In the genomic region with DNA sequence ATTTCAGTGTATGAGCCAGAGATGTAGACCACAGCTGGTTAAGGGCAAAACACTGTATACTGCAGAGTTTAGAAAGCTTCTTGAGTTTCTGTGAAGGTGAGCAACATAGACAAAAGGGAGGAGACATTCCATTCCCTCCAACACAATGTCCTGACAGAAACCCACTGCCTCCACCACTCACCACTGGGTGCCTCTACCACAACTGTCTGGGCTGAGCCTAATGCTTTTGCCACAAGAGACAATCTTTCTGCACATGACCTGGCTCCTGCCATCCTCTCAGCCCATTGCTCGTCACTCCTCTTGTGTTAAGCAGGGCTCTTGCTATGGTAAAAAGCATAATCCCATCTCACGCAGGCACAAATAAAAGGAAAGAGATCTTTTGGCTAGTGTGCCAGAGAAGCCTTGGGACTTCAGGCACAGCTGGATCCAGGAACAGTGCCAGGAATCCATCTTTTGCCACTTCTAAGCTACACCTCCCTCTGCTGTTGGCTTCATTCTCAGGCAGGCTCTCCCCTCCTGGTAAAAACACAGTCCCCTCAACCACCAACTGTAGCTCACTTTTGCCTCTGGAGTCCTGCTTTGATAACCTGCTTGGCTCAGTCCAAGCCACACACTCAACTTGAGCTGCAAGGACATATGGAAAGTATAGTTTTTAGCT, we compare ENCODE assay signal across 17 cellular contexts.
DNase-seq lines count a peak whose midpoint lies in the region.
"Had no signal": no experiment of that assay in that cellular context is flagged by ENCODE, and none has a peak within 500 bp of the region (broad histone marks: within the 10 kb centered on the region; RNA-seq: fewer than 3 reads in every experiment).

No MANE protein-coding gene starts in this region.

- no peak overlapping the region for H3K27ac ChIP-seq in trophoblast cell (ENCODE audit: low read depth, low read length)
- H3K27ac ChIP-seq: vagina had no signal

- H3K14ac ChIP-seq in trophoblast cell (ENCODE audit: low read length) = no peak overlapping the region

- H2AFZ ChIP-seq in trophoblast cell (ENCODE audit: insufficient read depth, low read length, poor library complexity) = no peak overlapping the region

- no peak overlapping the region for H3K4me2 ChIP-seq in trophoblast cell (ENCODE audit: low read length)

- H3K9me3 Mint-ChIP-seq in immature natural killer cell = peaks cover 0 to 4% (median 0%) of the 10 kb centered on the region in 6 donors
- H3K9me3 Mint-ChIP-seq: activated T-helper 2 cell treated with anti-CD3 and anti-CD28 coated beads, Interferon-gamma antibody, Interleukin-2, Interleukin-4, amounts not matched to agents 10 μg/mL and 5 μg/mL and 100 μg/mL, durations not matched to agents 14 hours and 24 hours and 36 hours; dendritic cell treated with granulocyte-macrophage colony-stimulating factor and Interleukin-4, amounts not matched to agents 40 ng/mL and 50 ng/mL, for 4 days; stimulated activated naive B cell treated with anti-CD40 and anti-IgM and Interleukin-4, amounts not matched to agents 10 μg/mL and 1 μg/mL and 100 μg/mL, for 72 hours had no signal

- no peak overlapping the region for H3K18ac ChIP-seq in trophoblast cell (ENCODE audit: low read length)

- DNase-seq in NCI-H2171 treated with DMSO at 0.1 percent for 48 hours (lab: John Stamatoyannopoulos, UW) (peak; percentile 24), NCI-H2171 (lab: John Stamatoyannopoulos, UW) (no peak), NCI-H1092 treated with DMSO at 0.1 percent for 48 hours (lab: John Stamatoyannopoulos, UW) (peak; percentile 83), ecto neural progenitor cell (ENCODE audit: low spot score) (peak; percentile 28), trophoblast cell (no peak), AG20443 (ENCODE audit: low spot score) (no peak), immature natural killer cell (no peak), AG08396 (ENCODE audit: low spot score) (no peak)
- DNase-seq: activated CD8-positive, alpha-beta T cell treated with anti-CD3 and anti-CD28 coated beads, Interleukin-2, amount 10 ng/mL, durations not matched to agents 7 days and 5 days; amniotic stem cell; NCI-H1105 treated with DMSO at 0.1 percent for 48 hours; SIG-M5; stimulated activated naive B cell treated with anti-CD40 and anti-IgM and Interleukin-4, amounts not matched to agents 10 μg/mL and 1 μg/mL and 100 μg/mL, for 72 hours; T-helper 9 cell had no signal

- H2BK120ac ChIP-seq in trophoblast cell (ENCODE audit: insufficient read depth, low read length, poor library complexity) = no peak overlapping the region

- H3K4me3 ChIP-seq in trophoblast cell (ENCODE audit: low read depth, low read length) = no peak overlapping the region
- H3K4me3 ChIP-seq: vagina had no signal

- H3K4ac ChIP-seq in trophoblast cell (ENCODE audit: low read depth, low read length) = no peak overlapping the region

- H3K4me3 Mint-ChIP-seq in immature natural killer cell = no peak overlapping the region
- H3K4me3 Mint-ChIP-seq: activated CD8-positive, alpha-beta T cell treated with anti-CD3 and anti-CD28 coated beads, Interleukin-2, amount 10 ng/mL, durations not matched to agents 7 days and 5 days; dendritic cell treated with granulocyte-macrophage colony-stimulating factor and Interleukin-4, amounts not matched to agents 40 ng/mL and 50 ng/mL, for 4 days; stimulated activated naive B cell treated with anti-CD40 and anti-IgM and Interleukin-4, amounts not matched to agents 10 μg/mL and 1 μg/mL and 100 μg/mL, for 72 hours had no signal

- peaks cover 2% of the 10 kb centered on the region for H3K9me3 ChIP-seq in trophoblast cell (ENCODE audit: insufficient read depth, low read depth, low read length)
- H3K9me3 ChIP-seq: vagina had no signal

- H4K12ac ChIP-seq in trophoblast cell (ENCODE audit: low read depth, low read length) = no peak overlapping the region

- H3K27ac Mint-ChIP-seq in immature natural killer cell = peak overlapping the region in 1 of 6 donors; percentile 10
- H3K27ac Mint-ChIP-seq: activated CD8-positive, alpha-beta T cell treated with anti-CD3 and anti-CD28 coated beads, Interleukin-2, amount 10 ng/mL, durations not matched to agents 7 days and 5 days; activated T-helper 2 cell treated with anti-CD3 and anti-CD28 coated beads, Interferon-gamma antibody, Interleukin-2, Interleukin-4, amounts not matched to agents 10 μg/mL and 5 μg/mL and 100 μg/mL, durations not matched to agents 14 hours and 24 hours and 36 hours; dendritic cell treated with granulocyte-macrophage colony-stimulating factor and Interleukin-4, amounts not matched to agents 40 ng/mL and 50 ng/mL, for 4 days; stimulated activated naive B cell treated with anti-CD40 and anti-IgM and Interleukin-4, amounts not matched to agents 10 μg/mL and 1 μg/mL and 100 μg/mL, for 72 hours had no signal

- no peak overlapping the region for H3K23ac ChIP-seq in trophoblast cell (ENCODE audit: low read length)

- no peaks in the 10 kb centered on the region for H3K36me3 Mint-ChIP-seq in immature natural killer cell
- H3K36me3 Mint-ChIP-seq: stimulated activated naive B cell treated with anti-CD40 and anti-IgM and Interleukin-4, amounts not matched to agents 10 μg/mL and 1 μg/mL and 100 μg/mL, for 72 hours had no signal

- H3K27me3 ChIP-seq in trophoblast cell (ENCODE audit: insufficient read depth, low read length) = no peaks in the 10 kb centered on the region
- H3K27me3 ChIP-seq: vagina had no signal

- H3K27me3 Mint-ChIP-seq in immature natural killer cell (ENCODE audit: low read depth in 3 of 3) = peaks cover 4 to 8% (median 7%) of the 10 kb centered on the region in 3 donors

- no peak overlapping the region for H2BK5ac ChIP-seq in trophoblast cell (ENCODE audit: low read depth, low read length, poor library complexity)

- peaks cover 0 to 4% of the 10 kb centered on the region in 2 experiments for H3K4me1 ChIP-seq in trophoblast cell (ENCODE audit: control insufficient read depth in 1 of 2, insufficient read depth in 2 of 2, low read length in 2 of 2)
- H3K4me1 ChIP-seq: vagina had no signal

- no peaks in the 10 kb centered on the region for H3K79me1 ChIP-seq in trophoblast cell (ENCODE audit: low read length)

- peak overlapping the region; percentile 59 for H3K9ac ChIP-seq in trophoblast cell (ENCODE audit: low read length)

- no CpG with 5 or more reads among the region's 2 CpGs for WGBS in trophoblast cell (ENCODE audit: extremely low coverage, insufficient coverage, insufficient read length)

- no peaks in the 10 kb centered on the region for H3K79me2 ChIP-seq in trophoblast cell (ENCODE audit: control insufficient read depth, insufficient read depth, low read length, poor library complexity)

- H3K4me1 Mint-ChIP-seq in immature natural killer cell = no peaks in the 10 kb centered on the region
- H3K4me1 Mint-ChIP-seq: stimulated activated naive B cell treated with anti-CD40 and anti-IgM and Interleukin-4, amounts not matched to agents 10 μg/mL and 1 μg/mL and 100 μg/mL, for 72 hours had no signal

- H4K91ac ChIP-seq in trophoblast cell (ENCODE audit: low read depth, low read length) = no peak overlapping the region

- H4K8ac ChIP-seq in trophoblast cell (ENCODE audit: low read depth, low read length) = no peak overlapping the region

- H2BK12ac ChIP-seq in trophoblast cell (ENCODE audit: low read length) = no peak overlapping the region

- H2AK5ac ChIP-seq in trophoblast cell (ENCODE audit: low read length) = no peak overlapping the region

- H3K36me3 ChIP-seq in trophoblast cell (ENCODE audit: control insufficient read depth in 1 of 2, insufficient read depth in 2 of 2, low read length in 2 of 2) = no peaks in the 10 kb centered on the region
- H3K36me3 ChIP-seq: vagina had no signal

Comparison
In these comparisons a context has a peak if more than half of its experiments do, and no peak if none do; other contexts are left out.
1. DNase-seq: peak in NCI-H2171 treated with DMSO at 0.1 percent for 48 hours (single experiment), NCI-H1092 treated with DMSO at 0.1 percent for 48 hours (single experiment) and ecto neural progenitor cell (single experiment); none in NCI-H2171 (single experiment), trophoblast cell (0 of 2), AG20443 (single experiment), immature natural killer cell (0 of 3) and AG08396 (single experiment).